1 cellular context compared by ENCODE assay signal in the genomic region with DNA sequence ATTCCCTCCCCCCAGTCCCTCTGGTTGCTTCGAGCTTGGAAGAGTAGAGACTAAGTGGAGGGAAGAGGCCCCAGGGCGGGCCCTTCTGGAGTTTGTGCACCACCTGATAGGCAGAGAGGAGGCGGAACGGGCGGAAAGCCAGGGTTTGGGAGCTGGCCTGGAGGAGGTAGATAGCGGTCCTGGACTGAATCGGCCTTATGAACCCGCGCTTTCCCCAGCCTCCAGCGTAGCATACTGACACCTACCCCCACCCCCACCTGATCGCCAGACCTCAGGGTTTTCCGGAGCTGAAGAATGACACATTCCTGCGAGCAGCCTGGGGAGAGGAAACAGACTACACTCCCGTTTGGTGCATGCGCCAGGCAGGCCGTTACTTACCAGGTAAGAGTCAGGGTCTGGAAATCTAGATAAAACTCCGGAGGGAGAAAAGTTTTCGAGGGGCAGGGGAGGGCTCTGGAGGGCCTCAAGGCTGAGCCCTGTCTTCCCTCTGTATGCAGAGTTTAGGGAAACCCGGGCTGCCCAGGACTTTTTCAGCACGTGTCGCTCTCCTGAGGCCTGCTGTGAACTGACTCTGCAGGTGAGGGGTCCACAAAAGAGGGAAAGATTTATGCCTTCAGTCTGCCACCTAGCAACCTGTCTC.
TF ChIP-seq lines count a peak whose summit lies in the region.

No MANE protein-coding gene starts in this region.

TF ChIP-seq in H1, 55 proteins besides CTCF, POLR2A, EP300 and RAD21:
- TF ChIP-seq, protein P1, sequence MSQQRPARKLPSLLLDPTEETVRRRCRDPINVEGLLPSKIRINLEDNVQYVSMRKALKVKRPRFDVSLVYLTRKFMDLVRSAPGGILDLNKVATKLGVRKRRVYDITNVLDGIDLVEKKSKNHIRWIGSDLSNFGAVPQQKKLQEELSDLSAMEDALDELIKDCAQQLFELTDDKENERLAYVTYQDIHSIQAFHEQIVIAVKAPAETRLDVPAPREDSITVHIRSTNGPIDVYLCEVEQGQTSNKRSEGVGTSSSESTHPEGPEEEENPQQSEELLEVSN (IDR thresholded peaks at IDR 0.05), result peak; percentile 56; the same call in 1 of the 2 replicates
- TF ChIP-seq SAP30 (IDR thresholded peaks at IDR 0.05; ENCODE audit: insufficient read depth, insufficient replicate concordance, low read length), result peak; percentile 26
- no peak for TF ChIP-seq RNF2 (IDR thresholded peaks at IDR 0.05; ENCODE audit: borderline replicate concordance, low read depth, low read length, missing control alignments, poor library complexity, severe bottlenecking)
- TF ChIP-seq, protein P2, sequence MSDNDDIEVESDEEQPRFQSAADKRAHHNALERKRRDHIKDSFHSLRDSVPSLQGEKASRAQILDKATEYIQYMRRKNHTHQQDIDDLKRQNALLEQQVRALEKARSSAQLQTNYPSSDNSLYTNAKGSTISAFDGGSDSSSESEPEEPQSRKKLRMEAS (IDR thresholded peaks at IDR 0.05), result peak; percentile 51
- no peak for TF ChIP-seq JUN (IDR thresholded peaks at IDR 0.05; ENCODE audit: low read depth, low read length)
- peak; percentile 52; the same call in 1 of the 2 replicates for TF ChIP-seq TEAD4 (IDR thresholded peaks at IDR 0.05; ENCODE audit: low read depth, low read length)
- TF ChIP-seq SIN3A (conservative IDR thresholded peaks at IDR 0.05 in 1 of 2, IDR thresholded peaks at IDR 0.05 in 1 of 2; ENCODE audit: low read depth in 1 of 2, low read length in 2 of 2), result peak; percentile 45 to 52; a peak in 1 of 4 replicates
- TF ChIP-seq MAFK (IDR thresholded peaks at IDR 0.05; ENCODE audit: low read depth, low read length), result no peak
